27 cellular contexts compared by ENCODE assay signal in genomic region chr11:83528225-83528624, GRCh38.
"Had no signal": no experiment of that assay in that cellular context is flagged by ENCODE, and none has a peak within 500 bp of the region (broad histone marks: within the 10 kb centered on the region; RNA-seq: fewer than 3 reads in every experiment).

No MANE protein-coding gene starts in this region.

- ATAC-seq: stimulated activated effector memory CD8-positive, alpha-beta T cell treated with anti-CD3 and anti-CD28 coated beads, Interleukin-12 subunit alpha, Interleukin-12 subunit beta, amount 100 ng/mL, for 72 hours; stimulated activated memory B cell treated with anti-CD40 and anti-IgM and Interleukin-4, amounts not matched to agents 10 μg/mL and 1 μg/mL and 100 μg/mL, for 72 hours; stimulated activated naive B cell treated with anti-CD40 and anti-IgM and Interleukin-4, amounts not matched to agents 10 μg/mL and 1 μg/mL and 100 μg/mL, for 72 hours; stimulated activated naive CD8-positive, alpha-beta T cell treated with anti-CD3 and anti-CD28 coated beads, Interleukin-15, amount 100 ng/mL, for 72 hours; stimulated activated naive CD8-positive, alpha-beta T cell treated with anti-CD3 and anti-CD28 coated beads, Interleukin-15, Interleukin-2, amounts not matched to agents 100 U/mL and 50 U/mL, for 24 hours; upper lobe of right lung had no signal

- FAIRE-seq: urothelium cell line had no signal

- H3K4me3 ChIP-seq: stomach, suprapubic skin, testis, thoracic aorta, thyroid gland, tibial artery, tibial nerve, transverse colon, upper lobe of left lung, upper lobe of right lung, uterus, vagina had no signal

- H3K36me3 ChIP-seq: stomach, suprapubic skin, thoracic aorta, thyroid gland, tibial artery, tibial nerve, transverse colon, upper lobe of left lung, upper lobe of right lung, uterus, vagina had no signal

- H3K27ac ChIP-seq: stomach, suprapubic skin, testis, thoracic aorta, thyroid gland, tibial artery, tibial nerve, transverse colon, upper lobe of left lung, upper lobe of right lung, uterus, vagina had no signal

- H3K4me1 ChIP-seq: stomach, testis, tibial artery, tibial nerve, transverse colon, upper lobe of left lung, upper lobe of right lung, uterus, vagina had no signal

- H3K9me3 ChIP-seq: stomach, suprapubic skin, testis, thoracic aorta, thyroid gland, tibial artery, tibial nerve, transverse colon, upper lobe of left lung, upper lobe of right lung, uterus, vagina had no signal

- DNase-seq: stimulated activated CD4-positive, alpha-beta T cell treated with anti-CD3 and anti-CD28 coated beads, Interleukin-2, amount 100 ng/mL, for 48 hours; stimulated activated CD4-positive, alpha-beta T cell treated with anti-CD3 and anti-CD28 coated beads, Interleukin-4, amount 100 ng/mL, for 1 hour; stimulated activated CD4-positive, alpha-beta T cell treated with anti-CD3 and anti-CD28 coated beads, Interleukin-4, amount 100 ng/mL, for 24 hours; stimulated activated CD4-positive, alpha-beta T cell treated with anti-CD3 and anti-CD28 coated beads, Interleukin-4, amount 100 ng/mL, for 4 hours; stimulated activated CD8-positive, alpha-beta memory T cell treated with anti-CD3 and anti-CD28 coated beads, Interleukin-4, amount 100 ng/mL, for 48 hours; stimulated activated naive B cell treated with anti-CD40 and anti-IgM and Interleukin-4, amounts not matched to agents 10 μg/mL and 1 μg/mL and 100 μg/mL, for 72 hours; stimulated activated naive CD4-positive, alpha-beta T cell; stimulated activated naive CD4-positive, alpha-beta T cell treated with Interleukin-2 at 50 U/mL for 16 hours; stimulated activated naive CD8-positive, alpha-beta T cell treated with anti-CD3 and anti-CD28 coated beads, Interleukin-15, amount 100 ng/mL, for 72 hours; stimulated activated naive CD8-positive, alpha-beta T cell treated with anti-CD3 and anti-CD28 coated beads, Interleukin-15, Interleukin-2, amounts not matched to agents 100 U/mL and 50 U/mL, for 24 hours; stomach; substantia nigra; testis; thyroid gland; tibial artery; transverse colon; trophoblast cell; upper lobe of left lung; upper lobe of right lung; uterus had no signal

- H3K27me3 ChIP-seq: stomach, suprapubic skin, testis, thyroid gland, tibial artery, tibial nerve, transverse colon, upper lobe of left lung, upper lobe of right lung, uterus, vagina had no signal
